11 cellular contexts compared by ENCODE assay signal in genomic region chr7:143384741-143385631, GRCh38. TPM values are rescaled to one million over a fixed set of nuclear protein-coding genes. Genes with fewer than 3 reads are reported as not detected.
DNase-seq lines count a peak whose midpoint lies in the region; ATAC-seq and TF ChIP-seq lines count a peak whose summit lies in the region.
"Had no signal": no experiment of that assay in that cellular context is flagged by ENCODE, and none has a peak within 500 bp of the region (broad histone marks: within the 10 kb centered on the region; RNA-seq: fewer than 3 reads in every experiment).

No MANE protein-coding gene starts in this region.

- POLR2A ChIA-PET in PC-3 (lab: Charles Lee; ENCODE audit: unreplicated experiment) = no interaction called here

- peak in 1 of 4 donors; percentile 34 for TF ChIP-seq POLR2A in esophagus squamous epithelium (IDR thresholded peaks at IDR 0.05)

- ATAC-seq in PC-3 (no peak), HG02623 (IDR thresholded peaks at IDR 0.05; ENCODE audit: unreplicated experiment) (no peak), GM18502 (IDR thresholded peaks at IDR 0.05; ENCODE audit: poor library complexity, unreplicated experiment) (no peak)
- no peak for ATAC-seq in stimulated activated naive CD8-positive, alpha-beta T cell treated with anti-CD3 and anti-CD28 coated beads, Interleukin-15, amount 100 ng/mL, for 72 hours

- no peak for TF ChIP-seq CTCF in PC-3 (conservative IDR thresholded peaks at IDR 0.05; ENCODE audit: low read depth, low read length)
- no peak for TF ChIP-seq CTCF in esophagus squamous epithelium (IDR thresholded peaks at IDR 0.05)
- TF ChIP-seq CTCF in osteoblast (IDR thresholded peaks at IDR 0.05; ENCODE audit: extremely low read depth, low read depth, low read length) = no peak
- no peak for TF ChIP-seq CTCF in GM10266 (IDR thresholded peaks at IDR 0.05; ENCODE audit: control insufficient read depth, insufficient read depth, low read depth, missing control alignments)

- H3K27me3 Mint-ChIP-seq in stimulated activated naive CD8-positive, alpha-beta T cell treated with anti-CD3 and anti-CD28 coated beads, Interleukin-15, amount 100 ng/mL, for 72 hours = no peaks in the 10 kb centered on the region
- H3K27me3 Mint-ChIP-seq: activated naive CD4-positive, alpha-beta T cell treated with anti-CD3 and anti-CD28 coated beads, Interleukin-2, amount 50 U/mL, for 24 hours had no signal

- H3K36me3 ChIP-seq in PC-3 (ENCODE audit: low read depth, low read length) (peaks cover 23% of the 10 kb centered on the region), esophagus squamous epithelium (peaks cover 11 to 48% (median 15%) of the 10 kb centered on the region in 3 donors), osteoblast (ENCODE audit: insufficient read depth, low read length) (peaks cover 74% of the 10 kb centered on the region)

- peak overlapping the region; percentile 96 for H3K4me3 ChIP-seq in PC-3 (ENCODE audit: low read length)
- peak overlapping the region in 3 of 4 donors; percentile 98 to 100 (median 99) for H3K4me3 ChIP-seq in esophagus squamous epithelium
- peak overlapping the region; percentile 87 for H3K4me3 ChIP-seq in osteoblast (ENCODE audit: insufficient read depth, low read length)

- H3K27me3 ChIP-seq in PC-3 (ENCODE audit: low read length) (no peaks in the 10 kb centered on the region), esophagus squamous epithelium (no peaks in the 10 kb centered on the region), osteoblast (ENCODE audit: insufficient read depth, low read length) (no peaks in the 10 kb centered on the region)

- no peak overlapping the region for H3K27ac Mint-ChIP-seq in stimulated activated naive CD8-positive, alpha-beta T cell treated with anti-CD3 and anti-CD28 coated beads, Interleukin-15, amount 100 ng/mL, for 72 hours
- H3K27ac Mint-ChIP-seq: activated naive CD4-positive, alpha-beta T cell treated with anti-CD3 and anti-CD28 coated beads, Interleukin-2, amount 50 U/mL, for 24 hours had no signal

- CTCF ChIA-PET in PC-3 (lab: Charles Lee) = no interaction called here

- H3K27ac ChIP-seq in PC-3 (ENCODE audit: low read length) = no peak overlapping the region
- H3K27ac ChIP-seq in esophagus squamous epithelium = peak overlapping the region; percentile 23 to 100 (median 96)
- H3K27ac ChIP-seq in osteoblast (ENCODE audit: low read depth, low read length) = peak overlapping the region; percentile 86

- peaks cover 13% of the 10 kb centered on the region for H3K4me1 Mint-ChIP-seq in stimulated activated naive CD8-positive, alpha-beta T cell treated with anti-CD3 and anti-CD28 coated beads, Interleukin-15, amount 100 ng/mL, for 72 hours

- H3K9me3 ChIP-seq in PC-3 (ENCODE audit: low read length) = no peaks in the 10 kb centered on the region
- no peaks in the 10 kb centered on the region for H3K9me3 ChIP-seq in esophagus squamous epithelium
- H3K9me3 ChIP-seq in osteoblast (ENCODE audit: low read depth, low read length) = no peaks in the 10 kb centered on the region
- H3K9me3 ChIP-seq: Caco-2 had no signal

- no peaks in the 10 kb centered on the region for H3K9me3 Mint-ChIP-seq in stimulated activated naive CD8-positive, alpha-beta T cell treated with anti-CD3 and anti-CD28 coated beads, Interleukin-15, amount 100 ng/mL, for 72 hours
- H3K9me3 Mint-ChIP-seq: activated naive CD4-positive, alpha-beta T cell treated with anti-CD3 and anti-CD28 coated beads, Interleukin-2, amount 50 U/mL, for 24 hours had no signal

- H3K9ac ChIP-seq in PC-3 (ENCODE audit: low read length) = no peak overlapping the region

- WGBS in esophagus squamous epithelium, 2 donors = 49 to 72% methylated on average over 14 of the region's 14 CpGs

- H3K4me1 ChIP-seq in PC-3 (ENCODE audit: insufficient read depth, low read length) (peaks cover 32% of the 10 kb centered on the region), esophagus squamous epithelium (peaks cover 46 to 86% (median 47%) of the 10 kb centered on the region in 3 donors), osteoblast (ENCODE audit: insufficient read depth, low read length) (peaks cover 42% of the 10 kb centered on the region)

- no peaks in the 10 kb centered on the region for H3K9me2 ChIP-seq in PC-3 (replicated peaks; ENCODE audit: low read length)

- no peaks in the 10 kb centered on the region for H3F3A ChIP-seq in PC-3 (ENCODE audit: low read length, unreplicated experiment)

- H3K79me2 ChIP-seq in PC-3 (ENCODE audit: low read length) = peaks cover 72% of the 10 kb centered on the region
- H3K79me2 ChIP-seq in osteoblast (ENCODE audit: insufficient read depth, low read length) = peaks cover 68% of the 10 kb centered on the region

- intact Hi-C loops in PC-3 (cut with micrococcal nuclease) (loop anchor here (5.0 kb wide), 1 partner anchor 32 kb away; no protein-coding TSS in a partner anchor), esophagus squamous epithelium (cut with DNase I) (no loop called here)

- H3K4me3 Mint-ChIP-seq in stimulated activated naive CD8-positive, alpha-beta T cell treated with anti-CD3 and anti-CD28 coated beads, Interleukin-15, amount 100 ng/mL, for 72 hours = no peak overlapping the region
- H3K4me3 Mint-ChIP-seq: activated naive CD4-positive, alpha-beta T cell treated with anti-CD3 and anti-CD28 coated beads, Interleukin-2, amount 50 U/mL, for 24 hours had no signal

- H3K4me2 ChIP-seq in PC-3 (ENCODE audit: low read length) (peak overlapping the region; percentile 100), osteoblast (ENCODE audit: insufficient read depth, low read length) (peak overlapping the region; percentile 92)

- no TSS peak for BruUV-seq in PC-3 (replicated peaks; lab: Mats Ljungman, UMichigan)

- H4K20me1 ChIP-seq in PC-3 (ENCODE audit: low read length) (peaks cover 56% of the 10 kb centered on the region), osteoblast (ENCODE audit: insufficient read depth, low read length) (peaks cover 79% of the 10 kb centered on the region)

- DNase-seq in AG20443 (ENCODE audit: low spot score) (peak; percentile 5), PC-3 (no peak), esophagus squamous epithelium (lab: John Stamatoyannopoulos, UW) (no peak), osteoblast (ENCODE audit: insufficient read length, low spot score, missing footprints) (peak; percentile 74), GM10266 (ENCODE audit: extremely low spot score) (no peak)
- no peak for DNase-seq in stimulated activated naive CD8-positive, alpha-beta T cell treated with anti-CD3 and anti-CD28 coated beads, Interleukin-15, amount 100 ng/mL, for 72 hours
- DNase-seq: Caco-2, NCI-H526 treated with DMSO at 0.1 percent for 48 hours had no signal

- H2AFZ ChIP-seq in PC-3 (ENCODE audit: low read length) (no peak overlapping the region), osteoblast (ENCODE audit: low read length) (no peak overlapping the region)

RNA-seq across cellular contexts. Expression of gene ZYX, which starts 3.8 kb away (rescaled TPM):
- total RNA-seq in PC-3 (2014; rRNA removed) (103 and 108 TPM in 2 replicates), esophagus squamous epithelium (10 to 100 TPM; 40.2 to 78.8 (median 68.6) TPM), osteoblast (38.9 and 47.4 TPM in 2 replicates)

RNA-seq across cellular contexts. Expression of gene FAM131B, which starts 22.5 kb away (rescaled TPM):
- total RNA-seq in PC-3 (2014; rRNA removed) = 6.9 and 7.7 TPM in 2 replicates
- under 1 TPM; 0.09 to 0.76 (median 0.46) TPM for total RNA-seq in esophagus squamous epithelium
- total RNA-seq in osteoblast = 1.2 and 1.4 TPM in 2 replicates

RNA-seq across cellular contexts. Expression of gene EPHA1, which starts 23.7 kb away (rescaled TPM):
- total RNA-seq in PC-3 (2014; rRNA removed) (43.9 and 46.4 TPM in 2 replicates), esophagus squamous epithelium (100 to 1,000 TPM in 1 of 4 donors, 10 to 100 TPM in 3; 64.5 to 132 (median 77.4) TPM), osteoblast (not detected in 2 replicates)

RNA-seq across cellular contexts. Expression of gene TAS2R60, which starts 58.3 kb away (rescaled TPM):
- total RNA-seq in PC-3 (2014; rRNA removed) (not detected in 2 replicates), esophagus squamous epithelium (not detected), osteoblast (not detected in 2 replicates)
- total RNA-seq: Caco-2 had no signal

Comparison
In these comparisons a context has a peak if more than half of its experiments do, and no peak if none do; other contexts are left out.
1. DNase-seq: peak in AG20443 (single experiment) and osteoblast (single experiment); none in PC-3 (single experiment), esophagus squamous epithelium (single experiment), GM10266 (single experiment) and stimulated activated naive CD8-positive, alpha-beta T cell treated with anti-CD3 and anti-CD28 coated beads, Interleukin-15, amount 100 ng/mL, for 72 hours (0 of 2).
2. RNA of gene EPHA1, which starts 23.7 kb away (total RNA-seq): 64.5 to 132 TPM in esophagus squamous epithelium and 43.9 to 46.4 TPM in PC-3; not detected in osteoblast; every median in the first group is over 10 times any median in the second.
3. Peak in every context shown above with its lines, with median percentiles within 50 percentile points of each other: H3K4me3 ChIP-seq.